ENCODE assay signal across 34 cellular contexts in the genomic region with DNA sequence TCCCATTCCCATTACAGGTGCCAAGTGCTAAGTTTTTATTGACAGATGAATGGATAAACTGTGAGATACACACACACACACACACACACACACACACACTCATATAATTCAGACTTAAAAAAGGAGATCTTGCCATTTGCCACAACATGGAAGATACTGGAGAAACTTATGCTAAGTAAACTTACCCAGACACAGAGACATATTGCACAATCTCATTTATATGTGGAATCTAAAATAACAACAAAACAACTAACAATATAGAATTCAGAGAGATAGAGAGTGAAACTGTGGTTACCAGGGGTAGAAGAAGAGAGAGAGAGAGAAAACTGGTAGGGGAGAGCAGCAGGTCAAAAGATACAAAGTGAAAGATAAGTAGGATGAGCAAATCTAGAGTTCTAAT. TPM values are rescaled to one million over a fixed set of nuclear protein-coding genes. Genes with fewer than 3 reads are reported as not detected.
"Had no signal": no experiment of that assay in that cellular context is flagged by ENCODE, and none has a peak within 500 bp of the region (broad histone marks: within the 10 kb centered on the region; RNA-seq: fewer than 3 reads in every experiment).

No MANE protein-coding gene starts in this region.

- H3K27ac ChIP-seq: neutrophil, ovary, parathyroid adenoma, psoas muscle, skin epidermis, spleen, suprapubic skin, testis, tibial artery, transverse colon, upper lobe of right lung, uterus had no signal

- H3K9ac ChIP-seq: parathyroid adenoma had no signal

- H3K4me1 ChIP-seq: parathyroid adenoma, psoas muscle, suprapubic skin, testis, tibial artery, transverse colon, uterus had no signal

- ATAC-seq: naive thymus-derived CD8-positive, alpha-beta T cell; natural killer cell treated with Interleukin-12 subunit alpha and Interleukin-12 subunit beta and Interleukin-15 and Interleukin-18, amount 100 ng/mL, for 72 hours; psoas muscle; right cardiac atrium; sciatic nerve; stimulated activated memory B cell treated with anti-CD40 and anti-IgM and Interleukin-4, amounts not matched to agents 10 μg/mL and 1 μg/mL and 100 μg/mL, for 72 hours; stimulated activated naive CD8-positive, alpha-beta T cell treated with anti-CD3 and anti-CD28 coated beads, Interleukin-15, amount 100 ng/mL, for 72 hours; stimulated activated naive CD8-positive, alpha-beta T cell treated with anti-CD3 and anti-CD28 coated beads, Interleukin-15, Interleukin-2, amounts not matched to agents 100 U/mL and 50 U/mL, for 24 hours; upper lobe of right lung had no signal

- H3K4me3 ChIP-seq: ovary, psoas muscle, skin epidermis, smooth muscle cell, spleen, suprapubic skin, testis, tibial artery, transverse colon, upper lobe of right lung, uterus had no signal

- H3K36me3 ChIP-seq: neutrophil, ovary, spleen, suprapubic skin, tibial artery, transverse colon, upper lobe of right lung, uterus had no signal

- H3K27me3 ChIP-seq: neutrophil, ovary, spleen, suprapubic skin, testis, tibial artery, transverse colon, upper lobe of right lung, uterus had no signal

- H3K4me2 ChIP-seq: smooth muscle cell had no signal

- H3K9me3 ChIP-seq: neutrophil, ovary, psoas muscle, testis, upper lobe of right lung had no signal

- DNase-seq: naive thymus-derived CD8-positive, alpha-beta T cell; nephron progenitor cell; nucleus accumbens; ovary; posterior cingulate gyrus; psoas muscle; right cardiac atrium; spleen; stimulated activated CD4-positive, alpha-beta T cell treated with anti-CD3 and anti-CD28 coated beads, Interleukin-12 subunit alpha, Interleukin-12 subunit beta, amount 100 ng/mL, for 4 hours; stimulated activated CD4-positive, alpha-beta T cell treated with anti-CD3 and anti-CD28 coated beads, Interleukin-1b, Interleukin-23, amount 100 ng/mL, for 48 hours; stimulated activated CD4-positive, alpha-beta T cell treated with anti-CD3 and anti-CD28 coated beads, Interleukin-4, amount 100 ng/mL, for 1 hour; stimulated activated CD4-positive, alpha-beta T cell treated with anti-CD3 and anti-CD28 coated beads, Interleukin-4, amount 100 ng/mL, for 4 hours; stimulated activated CD8-positive, alpha-beta memory T cell treated with anti-CD3 and anti-CD28 coated beads, Interleukin-4, amount 100 ng/mL, for 48 hours; stimulated activated naive CD4-positive, alpha-beta T cell; stimulated activated naive CD8-positive, alpha-beta T cell treated with anti-CD3 and anti-CD28 coated beads, Interleukin-15, amount 100 ng/mL, for 72 hours; stimulated activated naive CD8-positive, alpha-beta T cell treated with anti-CD3 and anti-CD28 coated beads, Interleukin-15, Interleukin-2, amounts not matched to agents 100 U/mL and 50 U/mL, for 24 hours; substantia nigra; testis; tibial artery; transverse colon; upper lobe of right lung; uterus had no signal

- H2AFZ ChIP-seq: parathyroid adenoma had no signal

- H3K79me2 ChIP-seq: parathyroid adenoma had no signal

RNA-seq across cellular contexts. Expression of a gene that starts 1.4 kb away (rescaled TPM):
- total RNA-seq: naive thymus-derived CD8-positive, alpha-beta T cell; natural killer cell treated with Interleukin-12 subunit alpha and Interleukin-12 subunit beta and Interleukin-15 and Interleukin-18, amount 100 ng/mL, for 72 hours; neural crest cell; progenitor cell of endocrine pancreas; psoas muscle; renal cortical epithelial cell; right cardiac atrium; smooth muscle cell; suprapubic skin; transverse colon; upper lobe of right lung; urinary bladder; uterus had no signal
- polyA plus RNA-seq: naive thymus-derived CD8-positive, alpha-beta T cell; ovary; psoas muscle; right cardiac atrium; smooth muscle cell had no signal

RNA-seq across cellular contexts. Expression of a gene that starts 48.0 kb away (rescaled TPM):
- total RNA-seq: natural killer cell treated with Interleukin-12 subunit alpha and Interleukin-12 subunit beta and Interleukin-15 and Interleukin-18, amount 100 ng/mL, for 72 hours; neural crest cell; progenitor cell of endocrine pancreas; renal cortical epithelial cell; smooth muscle cell had no signal
- polyA plus RNA-seq: naive thymus-derived CD8-positive, alpha-beta T cell; smooth muscle cell had no signal

RNA-seq across cellular contexts. Expression of a gene that starts 49.9 kb away (rescaled TPM):
- total RNA-seq: neural crest cell, progenitor cell of endocrine pancreas, renal cortical epithelial cell, smooth muscle cell had no signal
- polyA plus RNA-seq: smooth muscle cell had no signal
